Comparison of ENCODE assay signal across 24 cellular contexts in the genomic region with DNA sequence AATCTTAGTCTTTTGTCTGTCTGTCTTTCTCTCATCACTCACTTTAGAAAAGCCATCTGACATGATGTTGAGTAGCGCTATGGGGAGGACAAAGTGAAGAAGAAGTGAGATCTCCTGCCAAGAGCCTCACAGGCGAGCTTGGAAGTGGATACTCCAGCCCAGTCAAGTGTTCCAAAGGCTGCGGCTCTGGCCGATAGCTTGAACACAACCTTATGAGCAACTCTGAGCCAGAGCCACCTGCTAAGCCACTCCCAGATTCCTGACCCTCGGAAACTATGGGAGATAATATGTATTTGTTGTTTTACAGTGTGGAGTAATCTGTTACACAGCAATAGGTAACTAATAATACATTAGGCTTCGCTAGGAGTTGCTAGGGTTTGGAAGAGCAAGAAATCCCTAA.
A peak's percentile ranks its signal among the peaks of the same experiment; 100 is the strongest.
DNase-seq lines count a peak whose midpoint lies in the region; ATAC-seq, FAIRE-seq and TF ChIP-seq lines count a peak whose summit lies in the region.
"Had no signal": no experiment of that assay in that cellular context is flagged by ENCODE, and none has a peak within 500 bp of the region (broad histone marks: within the 10 kb centered on the region; RNA-seq: fewer than 3 reads in every experiment).

No MANE protein-coding gene starts in this region.

- H3K4me1 ChIP-seq in right cardiac atrium (ENCODE audit: control insufficient read depth, insufficient read depth, low read length) (peaks cover 9% of the 10 kb centered on the region), GM12878 (ENCODE audit: control insufficient read depth, insufficient read depth, low read length) (peaks cover 66% of the 10 kb centered on the region)
- H3K4me1 ChIP-seq: BE2C had no signal

- H3K4me3 ChIP-seq in right cardiac atrium (ENCODE audit: low read length), result no peak overlapping the region
- H3K4me3 ChIP-seq in GM12878, result no peak overlapping the region
- H3K4me3 ChIP-seq: GM23338, Peyer's patch had no signal

- no TSS peak for BruUV-seq in GM12878 (replicated peaks; lab: Mats Ljungman, UMichigan)

- RAD21 ChIA-PET in GM12878 (lab: Charles Lee; ENCODE audit: unreplicated experiment), result interaction anchor here (0.7 to 6.2 kb wide), 5 partner anchors 10 to 74 kb away, joined by 3 to 71 read pairs (median 4); no protein-coding TSS in a partner anchor

- peak; percentile 58 for ATAC-seq in Right ventricle myocardium superior (ENCODE audit: poor library complexity)
- no peak for ATAC-seq in right cardiac atrium
- no peak for ATAC-seq in GM12878
- ATAC-seq in GM18498 (IDR thresholded peaks at IDR 0.05; ENCODE audit: unreplicated experiment), result no peak
- ATAC-seq: GM23338, HCT116, Right ventricle myocardium inferior had no signal

- H3K27me3 ChIP-seq in right cardiac atrium (ENCODE audit: control insufficient read depth, insufficient read depth), result no peaks in the 10 kb centered on the region
- H3K27me3 ChIP-seq in GM12878 (replicated peaks in 1 of 2; ENCODE audit: control insufficient read depth in 2 of 2, insufficient read depth in 2 of 2, low read length in 1 of 2), result no peaks in the 10 kb centered on the region
- H3K27me3 ChIP-seq: BE2C, Peyer's patch had no signal

- in situ Hi-C loops in GM12878 (cut with MboI), result no loop called here

- H3K9ac ChIP-seq in GM12878 (ENCODE audit: control insufficient read depth, insufficient read depth, low read length), result no peak overlapping the region

- H3K4me3 Mint-ChIP-seq in nephron, result no peak overlapping the region
- H3K4me3 Mint-ChIP-seq: CD4-positive, CD25-positive, alpha-beta regulatory T cell; GM23338; IgD-negative memory B cell had no signal

- no peak for TF ChIP-seq POLR2A in GM12878 (IDR thresholded peaks at IDR 0.05; ENCODE audit: low read depth, low read length)

- SMC1A ChIA-PET in GM12878 (lab: Charles Lee; ENCODE audit: uncharacterized antibody, unreplicated experiment), result interaction anchor here (1.1 to 20.8 kb wide), 7 partner anchors 9 to 618 kb away, joined by 3 to 283 read pairs (median 12); no protein-coding TSS in a partner anchor

- DNase-seq in Right ventricle myocardium superior (no peak), right cardiac atrium (no peak), GM12878 (ENCODE audit: low read depth, low spot score) (no peak), NCI-H2196 (lab: John Stamatoyannopoulos, UW; ENCODE audit: unreplicated experiment) (no peak)
- DNase-seq in stimulated activated CD4-positive, alpha-beta T cell treated with anti-CD3 and anti-CD28 coated beads, Interleukin-4, amount 100 ng/mL, for 24 hours, result no peak
- DNase-seq: BE2C; CD4-positive, CD25-positive, alpha-beta regulatory T cell; COR-L47; DMS153; GF-D8; Karpas-422; NCI-H1436; NCI-H1930; NCI-H524 treated with DMSO at 0.1 percent for 48 hours; NK-92 treated with Interleukin-12 subunit alpha and Interleukin-12 subunit beta, amount 100 ng/mL, for 24 hours had no signal

- no peak overlapping the region for H3K4me2 ChIP-seq in GM12878 (ENCODE audit: control insufficient read depth, insufficient read depth)
- H3K4me2 ChIP-seq: GM23338 had no signal

- POLR2A ChIA-PET in GM12878 (lab: Charles Lee), result interaction anchor here (1.6 to 6.5 kb wide), 3 partner anchors 11 to 73 kb away, joined by 4 to 28 read pairs (median 7); no protein-coding TSS in a partner anchor

- H3K4me1 Mint-ChIP-seq in nephron, result peaks cover 58% of the 10 kb centered on the region

- CTCF ChIA-PET in GM12878 (lab: Yijun Ruan, JAX), result interaction anchor here (0.6 to 4.2 kb wide), 5 partner anchors 16 to 441 kb away, joined by 3 to 23 read pairs (median 6); no protein-coding TSS in a partner anchor

- no peaks in the 10 kb centered on the region for H3K36me3 ChIP-seq in GM12878 (ENCODE audit: control insufficient read depth in 2 of 2, insufficient read depth in 2 of 2, low read length in 1 of 2)
- H3K36me3 ChIP-seq: BE2C, Peyer's patch had no signal

- FAIRE-seq in GM12878 (lab: Jason Lieb, UNC), result no peak
- FAIRE-seq: A204.1, GM18507 had no signal

- H3K27me3 Mint-ChIP-seq in nephron (ENCODE audit: low read depth), result no peaks in the 10 kb centered on the region
- H3K27me3 Mint-ChIP-seq: CD4-positive, CD25-positive, alpha-beta regulatory T cell; IgD-negative memory B cell had no signal

- TF ChIP-seq EP300 in GM12878 (IDR thresholded peaks at IDR 0.05; ENCODE audit: borderline replicate concordance in 1 of 2, control insufficient read depth in 1 of 2, low read depth in 2 of 2, low read length in 2 of 2), result no peak

- H4K20me1 ChIP-seq in GM12878 (ENCODE audit: control insufficient read depth, insufficient read depth), result no peaks in the 10 kb centered on the region

- no peak for TF ChIP-seq RAD21 in GM12878 (IDR thresholded peaks at IDR 0.05; ENCODE audit: insufficient read depth, low read depth, low read length)

- no peaks in the 10 kb centered on the region for H3K36me3 Mint-ChIP-seq in nephron (ENCODE audit: low read depth)
- H3K36me3 Mint-ChIP-seq: CD4-positive, CD25-positive, alpha-beta regulatory T cell had no signal

- 89% methylated on average over 6 of the region's 6 CpGs for WGBS in right cardiac atrium
- 98% methylated on average over 6 of the region's 6 CpGs for whole genome bisulfite sequencing in GM12878 (ENCODE audit: insufficient coverage, insufficient replicate concordance, low lambda C conversion rate, missing lambda C conversion rate)

- intact Hi-C loops in Right ventricle myocardium superior (cut with DNase I) (no loop called here), right cardiac atrium (cut with DNase I) (no loop called here), GM12878 (cut with micrococcal nuclease; ENCODE audit: unreplicated experiment) (no loop called here)

- peak overlapping the region in 2 of 3 experiments; percentile 23 to 39 for H3K27ac Mint-ChIP-seq in nephron
- H3K27ac Mint-ChIP-seq: GM23338, IgD-negative memory B cell had no signal

- no peak overlapping the region for H3K27ac ChIP-seq in right cardiac atrium (ENCODE audit: low read length)
- H3K27ac ChIP-seq in GM12878 (ENCODE audit: control insufficient read depth, insufficient read depth), result peak overlapping the region; percentile 60

- H3K9me3 Mint-ChIP-seq in nephron, result no peaks in the 10 kb centered on the region
- H3K9me3 Mint-ChIP-seq: CD4-positive, CD25-positive, alpha-beta regulatory T cell; GM23338; IgD-negative memory B cell had no signal

- H3K9me3 ChIP-seq in right cardiac atrium (ENCODE audit: control insufficient read depth, low read length), result no peaks in the 10 kb centered on the region
- no peaks in the 10 kb centered on the region; the same call in 2 of the 3 replicates for H3K9me3 ChIP-seq in GM12878 (replicated peaks; ENCODE audit: control insufficient read depth, insufficient read depth, low read length)
- H3K9me3 ChIP-seq: BE2C, Peyer's patch had no signal

- no peak overlapping the region for H2AFZ ChIP-seq in GM12878 (ENCODE audit: control insufficient read depth, low read depth, low read length)
- H2AFZ ChIP-seq: GM23338 had no signal

- H3K79me2 ChIP-seq in GM12878 (ENCODE audit: control insufficient read depth, insufficient read depth, low read length), result peaks cover 59% of the 10 kb centered on the region

- TF ChIP-seq CTCF in GM12878 (IDR thresholded peaks at IDR 0.05 in 2 of 3, conservative IDR thresholded peaks at IDR 0.05 in 1 of 3; ENCODE audit: control insufficient read depth in 2 of 3, extremely low read depth in 1 of 3, insufficient read depth in 1 of 3, low read depth in 3 of 3, low read length in 3 of 3) (no peak), nephron (IDR thresholded peaks at IDR 0.05; ENCODE audit: unreplicated experiment in 3 of 3) (no peak)

TF ChIP-seq in GM12878, 131 proteins besides CTCF, POLR2A, EP300 and RAD21:
- TF ChIP-seq, protein P1, sequence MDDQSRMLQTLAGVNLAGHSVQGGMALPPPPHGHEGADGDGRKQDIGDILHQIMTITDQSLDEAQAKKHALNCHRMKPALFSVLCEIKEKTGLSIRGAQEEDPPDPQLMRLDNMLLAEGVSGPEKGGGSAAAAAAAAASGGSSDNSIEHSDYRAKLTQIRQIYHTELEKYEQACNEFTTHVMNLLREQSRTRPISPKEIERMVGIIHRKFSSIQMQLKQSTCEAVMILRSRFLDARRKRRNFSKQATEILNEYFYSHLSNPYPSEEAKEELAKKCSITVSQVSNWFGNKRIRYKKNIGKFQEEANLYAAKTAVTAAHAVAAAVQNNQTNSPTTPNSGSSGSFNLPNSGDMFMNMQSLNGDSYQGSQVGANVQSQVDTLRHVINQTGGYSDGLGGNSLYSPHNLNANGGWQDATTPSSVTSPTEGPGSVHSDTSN (IDR thresholded peaks at IDR 0.05; ENCODE audit: insufficient replicate concordance, low read depth, low read length), result no peak
